In genomic region chr4:10160280-10160856, GRCh38 we compare ENCODE assay signal across 1 cellular context.
TF ChIP-seq lines count a peak whose summit lies in the region.

No MANE protein-coding gene starts in this region.

TF ChIP-seq in K562, 482 proteins besides CTCF, POLR2A, EP300 and RAD21 (continued from another document and continues in another):
- TF ChIP-seq SIX5 (IDR thresholded peaks at IDR 0.05; ENCODE audit: borderline replicate concordance in 1 of 2, insufficient read depth in 1 of 2, low read depth in 1 of 2, low read length in 2 of 2) = no peak
- TF ChIP-seq ZBED1 (IDR thresholded peaks at IDR 0.05) = no peak
- TF ChIP-seq ZNF24 (IDR thresholded peaks at IDR 0.05) = no peak
- peak; percentile 42; the same call in 1 of the 2 replicates for TF ChIP-seq DEAF1 (CRISPR knock-in tag; IDR thresholded peaks at IDR 0.05)
- no peak for TF ChIP-seq HDAC8 (tag; IDR thresholded peaks at IDR 0.05)
- TF ChIP-seq SMC3 (conservative IDR thresholded peaks at IDR 0.05; ENCODE audit: insufficient read depth, low read depth, low read length) = peak; percentile 74
- no peak for TF ChIP-seq ZFP91 (CRISPR knock-in tag; IDR thresholded peaks at IDR 0.05)
- TF ChIP-seq GABPB2 (CRISPR knock-in tag; conservative IDR thresholded peaks at IDR 0.05) = no peak
- no peak for TF ChIP-seq FOS (IDR thresholded peaks at IDR 0.05; ENCODE audit: extremely low read depth, insufficient read length)
- TF ChIP-seq SRSF7 (optimal IDR thresholded peaks at IDR 0.05; ENCODE audit: low read depth, low read length) = no peak
- TF ChIP-seq ARNT (IDR thresholded peaks at IDR 0.05) = no peak
- TF ChIP-seq CREB5 (CRISPR knock-in tag; IDR thresholded peaks at IDR 0.05) = no peak
- no peak for TF ChIP-seq NCOA2 (IDR thresholded peaks at IDR 0.05; ENCODE audit: partially characterized antibody in 2 of 2)
- no peak for TF ChIP-seq ID3 (CRISPR knock-in tag; IDR thresholded peaks at IDR 0.05)
- TF ChIP-seq ID3 (tag; IDR thresholded peaks at IDR 0.05) = no peak
- no peak for TF ChIP-seq NCOR1 (IDR thresholded peaks at IDR 0.05)
- no peak for TF ChIP-seq HNRNPL (IDR thresholded peaks at IDR 0.05; ENCODE audit: low read depth, low read length)
- TF ChIP-seq RHOXF2B (CRISPR knock-in tag; conservative IDR thresholded peaks at IDR 0.05) = no peak
- TF ChIP-seq SREBF1 (IDR thresholded peaks at IDR 0.05; ENCODE audit: borderline replicate concordance, low read depth, low read length) = no peak
- no peak for TF ChIP-seq CBX3 (IDR thresholded peaks at IDR 0.05; ENCODE audit: borderline replicate concordance in 1 of 2, low read length in 2 of 2)
- TF ChIP-seq AFF1 (IDR thresholded peaks at IDR 0.05; ENCODE audit: low read depth in 1 of 2, partially characterized antibody in 2 of 2) = no peak
- TF ChIP-seq RBM15 (IDR thresholded peaks at IDR 0.05; ENCODE audit: insufficient read depth, low read length) = no peak
- no peak for TF ChIP-seq TAF1 (IDR thresholded peaks at IDR 0.05; ENCODE audit: control insufficient read depth, extremely low read depth, insufficient read depth, low read length, severe bottlenecking)
- TF ChIP-seq SMAD1 (IDR thresholded peaks at IDR 0.05; ENCODE audit: low read depth, low read length, partially characterized antibody) = no peak
- TF ChIP-seq BACH1 (tag; IDR thresholded peaks at IDR 0.05) = no peak
- no peak for TF ChIP-seq ZBTB34 (CRISPR knock-in tag; IDR thresholded peaks at IDR 0.05)
- no peak for TF ChIP-seq REST (CRISPR knock-in tag; IDR thresholded peaks at IDR 0.05; ENCODE audit: low read depth)
- TF ChIP-seq DMBX1 (CRISPR knock-in tag; IDR thresholded peaks at IDR 0.05; ENCODE audit: borderline replicate concordance) = 0 out of 2 replicates have a peak, but pooled peaks have one; percentile 22
- no peak for TF ChIP-seq RB1 (IDR thresholded peaks at IDR 0.05; ENCODE audit: low read depth)
- no peak for TF ChIP-seq TSHZ1 (CRISPR knock-in tag; IDR thresholded peaks at IDR 0.05)
- TF ChIP-seq NFE2 (IDR thresholded peaks at IDR 0.05; ENCODE audit: low read depth) = no peak
- no peak for TF ChIP-seq HMG20B (CRISPR knock-in tag; IDR thresholded peaks at IDR 0.05)
- no peak for TF ChIP-seq ZNF165 (CRISPR knock-in tag; IDR thresholded peaks at IDR 0.05; ENCODE audit: borderline replicate concordance)
- TF ChIP-seq CBFA2T3 (IDR thresholded peaks at IDR 0.05) = no peak
- peak; percentile 26; the same call in 1 of the 2 replicates for TF ChIP-seq STAG1 (CRISPR knock-in tag; IDR thresholded peaks at IDR 0.05; ENCODE audit: borderline replicate concordance)
- TF ChIP-seq CEBPZ (IDR thresholded peaks at IDR 0.05; ENCODE audit: borderline replicate concordance, low read depth, low read length) = no peak
